1 cellular context compared by ENCODE assay signal in genomic region chr16:8087597-8088279, GRCh38.
TF ChIP-seq lines count a peak whose summit lies in the region.

No MANE protein-coding gene starts in this region.

TF ChIP-seq in HepG2, 621 proteins besides CTCF, POLR2A, EP300 and RAD21 (continued from another document):
- TF ChIP-seq MLLT10 (CRISPR knock-in tag; IDR thresholded peaks at IDR 0.05): no peak
- TF ChIP-seq GFI1 (CRISPR knock-in tag; IDR thresholded peaks at IDR 0.05; ENCODE audit: borderline replicate concordance): no peak
- TF ChIP-seq ARID5B (CRISPR knock-in tag; IDR thresholded peaks at IDR 0.05): no peak
- TF ChIP-seq, protein P1, sequence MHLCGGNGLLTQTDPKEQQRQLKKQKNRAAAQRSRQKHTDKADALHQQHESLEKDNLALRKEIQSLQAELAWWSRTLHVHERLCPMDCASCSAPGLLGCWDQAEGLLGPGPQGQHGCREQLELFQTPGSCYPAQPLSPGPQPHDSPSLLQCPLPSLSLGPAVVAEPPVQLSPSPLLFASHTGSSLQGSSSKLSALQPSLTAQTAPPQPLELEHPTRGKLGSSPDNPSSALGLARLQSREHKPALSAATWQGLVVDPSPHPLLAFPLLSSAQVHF (CRISPR knock-in tag; IDR thresholded peaks at IDR 0.05): no peak
- no peak for TF ChIP-seq TBX3 (IDR thresholded peaks at IDR 0.05; ENCODE audit: borderline replicate concordance)
- no peak for TF ChIP-seq ZFP36L1 (CRISPR knock-in tag; IDR thresholded peaks at IDR 0.05)
- no peak for TF ChIP-seq YY1 (IDR thresholded peaks at IDR 0.05; ENCODE audit: insufficient read depth, insufficient replicate concordance, low read depth, low read length)
- TF ChIP-seq YEATS4 (CRISPR knock-in tag; IDR thresholded peaks at IDR 0.05; ENCODE audit: borderline replicate concordance): no peak
